Comparison of ENCODE assay signal across 8 cellular contexts in genomic region chr17:21316212-21316886, GRCh38. TPM values are rescaled to one million over a fixed set of nuclear protein-coding genes. Genes with fewer than 3 reads are reported as not detected.
A peak's percentile ranks its signal among the peaks of the same experiment; 100 is the strongest.
DNase-seq lines count a peak whose midpoint lies in the region; ATAC-seq, FAIRE-seq and TF ChIP-seq lines count a peak whose summit lies in the region.
"Not testable (repeated sequence)": the region's sequence is repeated elsewhere in the genome, so short reads cannot be mapped to it uniquely, and the experiment has no call there.

No MANE protein-coding gene starts in this region.

- BruUV-seq in HCT116 (replicated peaks; lab: Mats Ljungman, UMichigan), result not testable (repeated sequence)

- H3K36me3 ChIP-seq in HCT116 (ENCODE audit: control insufficient read depth in 1 of 2, insufficient read depth in 2 of 2, low read length in 2 of 2), result not testable (repeated sequence)
- H3K36me3 ChIP-seq in neutrophil (peaks cover 43% of the 10 kb centered on the region), vagina (peaks cover 0 to 12% of the 10 kb centered on the region in 2 donors)

- peak overlapping the region; percentile 23; the same call in 1 of the 2 replicates for H3K9ac ChIP-seq in HCT116 (ENCODE audit: low read length)

- peak overlapping the region; percentile 34 for H3K27ac Mint-ChIP-seq in activated CD4-positive, alpha-beta T cell treated with anti-CD3 and anti-CD28 coated beads, Interleukin-2, amount 10 ng/mL, durations not matched to agents 24 days and 14 days
- H3K27ac Mint-ChIP-seq in chondrocyte (ENCODE audit: unreplicated experiment), result not testable (repeated sequence)

- TF ChIP-seq RAD21 in HCT116 (IDR thresholded peaks at IDR 0.05; ENCODE audit: low read depth), result not testable (repeated sequence)

- RAD21 ChIA-PET in HCT116 (lab: Charles Lee; ENCODE audit: low non-redundant PET in 1 of 2, low total read pairs in 2 of 2, uncharacterized antibody in 2 of 2, unreplicated experiment in 2 of 2), result not testable (repeated sequence)

- intact Hi-C loops in HCT116 (cut with micrococcal nuclease), result loop anchor here (10.0 kb wide), 1 partner anchor 198 kb away; no protein-coding TSS in a partner anchor
- intact Hi-C loops in activated CD4-positive, alpha-beta T cell treated with anti-CD3 and anti-CD28 coated beads, Interleukin-2, amount 10 ng/mL, durations not matched to agents 24 days and 14 days (cut with micrococcal nuclease); vagina (cut with DNase I): not testable (repeated sequence)

- H3K4me2 ChIP-seq in HCT116 (ENCODE audit: low read length), result 0 out of 2 replicates have a peak overlapping the region, but pooled peaks have one; percentile 23

- not testable (repeated sequence) for TF ChIP-seq POLR2A in HCT116 (IDR thresholded peaks at IDR 0.05; ENCODE audit: borderline replicate concordance, extremely low read depth, insufficient read depth, insufficient read length); vagina (IDR thresholded peaks at IDR 0.05)

- H3K27me3 Mint-ChIP-seq in activated CD4-positive, alpha-beta T cell treated with anti-CD3 and anti-CD28 coated beads, Interleukin-2, amount 10 ng/mL, durations not matched to agents 24 days and 14 days; chondrocyte (ENCODE audit: low read depth): not testable (repeated sequence)

- not testable (repeated sequence) for H3K9me2 ChIP-seq in HCT116 (ENCODE audit: insufficient read depth)

- H3K4me1 Mint-ChIP-seq in activated CD4-positive, alpha-beta T cell treated with anti-CD3 and anti-CD28 coated beads, Interleukin-2, amount 10 ng/mL, durations not matched to agents 24 days and 14 days; chondrocyte (ENCODE audit: low read depth): not testable (repeated sequence)

- H3K4me3 Mint-ChIP-seq in activated CD4-positive, alpha-beta T cell treated with anti-CD3 and anti-CD28 coated beads, Interleukin-2, amount 10 ng/mL, durations not matched to agents 24 days and 14 days; chondrocyte (ENCODE audit: unreplicated experiment): not testable (repeated sequence)

- H3K4me1 ChIP-seq in HCT116 (ENCODE audit: control insufficient read depth in 1 of 2, insufficient read depth in 2 of 2, low read length in 2 of 2); neutrophil (ENCODE audit: control insufficient read depth in 1 of 2, insufficient read depth in 1 of 2, low read depth in 1 of 2, low read length in 1 of 2); vagina: not testable (repeated sequence)

- not testable (repeated sequence) for H3K4me3 ChIP-seq in HCT116 (replicated peaks in 1 of 2; ENCODE audit: low read depth in 1 of 2, low read length in 2 of 2); neutrophil (ENCODE audit: low read depth in 1 of 2, low read length in 1 of 2)
- peak overlapping the region; percentile 13 to 28 for H3K4me3 ChIP-seq in vagina

- POLR2A ChIA-PET in HCT116 (lab: Charles Lee), result not testable (repeated sequence)

- not testable (repeated sequence) for TF ChIP-seq CTCF in HCT116 (IDR thresholded peaks at IDR 0.05 in 2 of 3, conservative IDR thresholded peaks at IDR 0.05 in 1 of 3; ENCODE audit: borderline replicate concordance in 1 of 3, insufficient read depth in 1 of 3, low read depth in 2 of 3, low read length in 2 of 3); neutrophil (IDR thresholded peaks at IDR 0.05); vagina (IDR thresholded peaks at IDR 0.05)
- TF ChIP-seq CTCF in chondrocyte (IDR thresholded peaks at IDR 0.05), result peak; percentile 56

- H3K36me3 Mint-ChIP-seq in activated CD4-positive, alpha-beta T cell treated with anti-CD3 and anti-CD28 coated beads, Interleukin-2, amount 10 ng/mL, durations not matched to agents 24 days and 14 days (ENCODE audit: low read depth); chondrocyte (ENCODE audit: low read depth): not testable (repeated sequence)

- not testable (repeated sequence) for H3K27me3 ChIP-seq in HCT116 (ENCODE audit: insufficient read depth, low read length); neutrophil; vagina

- not testable (repeated sequence) for H3K9me3 Mint-ChIP-seq in activated CD4-positive, alpha-beta T cell treated with anti-CD3 and anti-CD28 coated beads, Interleukin-2, amount 10 ng/mL, durations not matched to agents 24 days and 14 days; chondrocyte (ENCODE audit: low read depth)

- peak; percentile 98 for FAIRE-seq in HTR-8/SVneo (lab: Jason Lieb, UNC)

- DNase-seq in HCT116 (ENCODE audit: low read depth, low spot score); HTR-8/SVneo (ENCODE audit: insufficient read length, low spot score); chondrocyte (ENCODE audit: low spot score); vagina (ENCODE audit: extremely low spot score in 2 of 2): not testable (repeated sequence)
- DNase-seq in activated CD4-positive, alpha-beta T cell treated with anti-CD3 and anti-CD28 coated beads, Interleukin-2, amount 10 ng/mL, durations not matched to agents 24 days and 14 days, result peak; percentile 56
- peak; percentile 55 for DNase-seq in islet precursor cell

- H2AFZ ChIP-seq in HCT116 (ENCODE audit: low read depth, low read length, poor library complexity, severe bottlenecking), result not testable (repeated sequence)

- CTCF ChIA-PET in HCT116 (lab: Charles Lee), result not testable (repeated sequence)

- not testable (repeated sequence) for H4K20me1 ChIP-seq in HCT116 (ENCODE audit: insufficient read depth)

- not testable (repeated sequence) for H3K79me2 ChIP-seq in HCT116 (ENCODE audit: insufficient read depth, low read length)

- not testable (repeated sequence) for H3K9me3 ChIP-seq in HCT116 (ENCODE audit: control insufficient read depth in 1 of 2, insufficient read depth in 1 of 2, low read depth in 1 of 2, low read length in 2 of 2); neutrophil; vagina

- ATAC-seq in GM18511 (IDR thresholded peaks at IDR 0.05; ENCODE audit: unreplicated experiment) (peak; percentile 70), HCT116 (peak; percentile 88)

- not testable (repeated sequence) for H3K27ac ChIP-seq in HCT116 (ENCODE audit: low read depth, low read length)
- H3K27ac ChIP-seq in neutrophil (peak overlapping the region; percentile 27), vagina (peak overlapping the region; percentile 14)

RNA-seq across cellular contexts. Expression of gene MAP2K3, which starts 31.8 kb away (rescaled TPM):
- total RNA-seq in HCT116 (2021; ENCODE audit: unreplicated experiment) (96.7 TPM), chondrocyte (31.3 to 38.3 TPM (median 35.9 TPM) in 3 replicates), vagina (21.6 TPM)
- polyA plus RNA-seq in HCT116 (2012), result 74.4 and 85.1 TPM in 2 replicates
- total RNA-seq in activated CD4-positive, alpha-beta T cell treated with anti-CD3 and anti-CD28 coated beads, Interleukin-2, amount 10 ng/mL, durations not matched to agents 24 days and 14 days, result 159 and 166 TPM in 2 replicates

RNA-seq across cellular contexts. Expression of gene KCNJ12, which starts 59.8 kb away (rescaled TPM):
- total RNA-seq in HCT116 (2021; ENCODE audit: unreplicated experiment) (5.8 TPM), chondrocyte (2.2 to 2.8 TPM (median 2.5 TPM) in 3 replicates), vagina (2.2 TPM)
- polyA plus RNA-seq in HCT116 (2012), result 4.2 and 5.1 TPM in 2 replicates
- total RNA-seq in activated CD4-positive, alpha-beta T cell treated with anti-CD3 and anti-CD28 coated beads, Interleukin-2, amount 10 ng/mL, durations not matched to agents 24 days and 14 days, result not detected in 2 replicates
